20 cellular contexts compared by ENCODE assay signal in the genomic region with DNA sequence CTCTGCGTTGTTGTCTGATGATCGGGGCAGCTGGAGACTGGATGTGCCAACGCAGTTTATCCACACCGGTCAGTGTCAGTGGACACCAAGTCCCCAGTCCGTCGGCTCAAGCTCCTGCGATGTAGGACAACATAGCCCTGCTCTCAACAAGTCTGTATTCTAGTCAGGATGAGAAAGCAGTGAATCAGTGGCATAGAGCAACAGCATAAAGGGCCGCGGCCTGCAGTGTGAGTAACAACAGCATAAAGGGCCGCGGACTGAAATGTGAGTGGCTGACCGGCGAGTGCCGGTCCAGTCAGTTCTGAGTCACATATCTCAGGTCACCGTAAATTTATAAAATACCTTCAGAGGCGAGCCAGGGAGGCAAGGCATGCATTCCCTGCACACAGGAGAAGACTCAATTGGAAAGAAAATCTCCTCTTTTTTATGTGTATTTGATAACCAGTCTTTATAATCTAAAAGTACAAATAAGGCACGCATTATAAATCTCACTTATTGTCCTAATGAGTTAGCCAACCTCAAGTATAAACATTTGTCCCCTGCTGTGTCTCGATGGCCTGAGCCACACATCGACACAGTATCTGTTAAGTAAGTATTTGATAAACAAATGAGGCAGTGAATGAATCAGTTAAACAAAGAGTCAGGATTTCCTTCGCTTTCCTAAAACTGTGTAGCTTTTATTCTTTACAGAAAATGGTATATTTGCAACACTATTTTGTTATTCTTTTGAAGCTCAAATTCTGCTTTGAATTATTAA. TPM values are rescaled to one million over a fixed set of nuclear protein-coding genes. Genes with fewer than 3 reads are reported as not detected.
DNase-seq lines count a peak whose midpoint lies in the region; ATAC-seq, FAIRE-seq and TF ChIP-seq lines count a peak whose summit lies in the region.
"Had no signal": no experiment of that assay in that cellular context is flagged by ENCODE, and none has a peak within 500 bp of the region (broad histone marks: within the 10 kb centered on the region; RNA-seq: fewer than 3 reads in every experiment).

No MANE protein-coding gene starts in this region.

- H2BK15ac ChIP-seq in mesendoderm (replicated peaks; ENCODE audit: low read depth), result no peak overlapping the region

- no peak overlapping the region for H3K27ac Mint-ChIP-seq in activated CD4-positive, alpha-beta T cell treated with anti-CD3 and anti-CD28 coated beads, Interleukin-2, amount 10 ng/mL, durations not matched to agents 24 days and 14 days
- H3K27ac Mint-ChIP-seq: CD8-positive, alpha-beta memory T cell had no signal

- no peak overlapping the region for H2AK5ac ChIP-seq in mesendoderm (ENCODE audit: low read length)

- no peak overlapping the region for H3K4me3 Mint-ChIP-seq in activated CD4-positive, alpha-beta T cell treated with anti-CD3 and anti-CD28 coated beads, Interleukin-2, amount 10 ng/mL, durations not matched to agents 24 days and 14 days
- H3K4me3 Mint-ChIP-seq: activated CD8-positive, alpha-beta memory T cell treated with anti-CD3 and anti-CD28 coated beads, Interleukin-2, amount 10 ng/mL, durations not matched to agents 7 days and 5 days; CD8-positive, alpha-beta memory T cell had no signal

- H3K27me3 ChIP-seq in kidney epithelial cell (ENCODE audit: control insufficient read depth, insufficient read depth, low read length) (no peaks in the 10 kb centered on the region), mesendoderm (ENCODE audit: insufficient read depth, low read length, poor library complexity) (no peaks in the 10 kb centered on the region)
- H3K27me3 ChIP-seq: ascending aorta, right lobe of liver, SJCRH30, vagina had no signal

- H2BK5ac ChIP-seq in mesendoderm (ENCODE audit: low read length), result no peak overlapping the region

- no peak overlapping the region for H3K9ac ChIP-seq in kidney (ENCODE audit: low read length in 2 of 2)
- H3K9ac ChIP-seq in mesendoderm (ENCODE audit: low read length), result no peak overlapping the region

- no peak overlapping the region for H3K56ac ChIP-seq in mesendoderm (ENCODE audit: low read length)

- H3K4me2 ChIP-seq in mesendoderm (ENCODE audit: low read length), result no peak overlapping the region

- H3K4me1 ChIP-seq in kidney (ENCODE audit: control insufficient read depth in 1 of 2, insufficient read depth in 1 of 2, low read depth in 1 of 2, low read length in 2 of 2) (no peaks in the 10 kb centered on the region), mesendoderm (ENCODE audit: control insufficient read depth, low read depth, low read length) (no peaks in the 10 kb centered on the region)
- H3K4me1 ChIP-seq: ascending aorta, left ventricle myocardium inferior, right lobe of liver, SJCRH30, vagina had no signal

- no peak overlapping the region for H4K5ac ChIP-seq in mesendoderm (ENCODE audit: low read length)

- no peak overlapping the region for H4K8ac ChIP-seq in mesendoderm (ENCODE audit: low read depth, low read length)

- no peak overlapping the region for H3K23ac ChIP-seq in mesendoderm (ENCODE audit: low read length)

- no peaks in the 10 kb centered on the region for H3K79me2 ChIP-seq in mesendoderm (ENCODE audit: control insufficient read depth, insufficient read depth, low read length)

- no peak overlapping the region for H3K18ac ChIP-seq in mesendoderm (ENCODE audit: low read length)

- H3K4ac ChIP-seq in mesendoderm (ENCODE audit: low read depth, low read length), result no peak overlapping the region

- peaks cover 9% of the 10 kb centered on the region for H3K36me3 Mint-ChIP-seq in activated CD4-positive, alpha-beta T cell treated with anti-CD3 and anti-CD28 coated beads, Interleukin-2, amount 10 ng/mL, durations not matched to agents 24 days and 14 days (ENCODE audit: low read depth)

- H3K27me3 Mint-ChIP-seq in activated CD4-positive, alpha-beta T cell treated with anti-CD3 and anti-CD28 coated beads, Interleukin-2, amount 10 ng/mL, durations not matched to agents 24 days and 14 days, result no peaks in the 10 kb centered on the region
- H3K27me3 Mint-ChIP-seq: activated CD8-positive, alpha-beta memory T cell treated with anti-CD3 and anti-CD28 coated beads, Interleukin-2, amount 10 ng/mL, durations not matched to agents 7 days and 5 days; CD8-positive, alpha-beta memory T cell had no signal

- no peaks in the 10 kb centered on the region for H3K9me3 Mint-ChIP-seq in activated CD4-positive, alpha-beta T cell treated with anti-CD3 and anti-CD28 coated beads, Interleukin-2, amount 10 ng/mL, durations not matched to agents 24 days and 14 days
- H3K9me3 Mint-ChIP-seq: CD8-positive, alpha-beta memory T cell had no signal

- no peak for TF ChIP-seq CTCF in D721Med (IDR thresholded peaks at IDR 0.05; ENCODE audit: insufficient read depth, missing control alignments)
- no peak for TF ChIP-seq CTCF in kidney epithelial cell (IDR thresholded peaks at IDR 0.05; ENCODE audit: insufficient read depth, low read length, poor library complexity, severe bottlenecking)
- TF ChIP-seq CTCF in kidney (IDR thresholded peaks at IDR 0.05; ENCODE audit: borderline replicate concordance, extremely low read depth, insufficient read depth), result no peak

- H2BK120ac ChIP-seq in mesendoderm (ENCODE audit: low read depth, low read length), result no peak overlapping the region

- no peaks in the 10 kb centered on the region for H3K79me1 ChIP-seq in mesendoderm (ENCODE audit: low read length)

- WGBS in mesendoderm (ENCODE audit: extremely low coverage, insufficient coverage, low lambda C conversion rate), result no CpG with 5 or more reads among the region's 20 CpGs

- no peak overlapping the region for H3K27ac ChIP-seq in kidney (ENCODE audit: low read depth in 2 of 2, low read length in 2 of 2)
- H3K27ac ChIP-seq in mesendoderm (ENCODE audit: low read depth, low read length), result no peak overlapping the region
- H3K27ac ChIP-seq: ascending aorta, left ventricle myocardium inferior, right lobe of liver, SJCRH30, vagina had no signal

- DNase-seq in D721Med (ENCODE audit: insufficient read length, low spot score), result no peak
- peak; percentile 93 for DNase-seq in HT1080 (ENCODE audit: low read depth)
- peak; percentile 88 for DNase-seq in astrocyte of the hippocampus (ENCODE audit: low read depth, low spot score)
- DNase-seq in kidney epithelial cell (ENCODE audit: low read depth), result peak; percentile 28
- no peak for DNase-seq in kidney
- no peak for DNase-seq in left ventricle myocardium superior
- no peak for DNase-seq in mesendoderm
- no peak for DNase-seq in activated CD4-positive, alpha-beta T cell treated with anti-CD3 and anti-CD28 coated beads, Interleukin-2, amount 10 ng/mL, durations not matched to agents 24 days and 14 days
- DNase-seq: activated CD4-positive, CD25-positive, alpha-beta regulatory T cell treated with anti-CD3 and anti-CD28 coated beads, Interleukin-2, amount 50 U/mL, for 72 hours; activated CD8-positive, alpha-beta memory T cell treated with anti-CD3 and anti-CD28 coated beads, Interleukin-2, amount 10 ng/mL, durations not matched to agents 7 days and 5 days; CD8-positive, alpha-beta memory T cell; left ventricle myocardium inferior; MM.1S; NCI-H187; NCI-H446; right lobe of liver; SJCRH30; stimulated activated CD4-positive, alpha-beta T cell treated with anti-CD3 and anti-CD28 coated beads, Interleukin-2, amount 100 ng/mL, for 24 hours had no signal

- no peaks in the 10 kb centered on the region for H3K9me3 ChIP-seq in kidney (ENCODE audit: control insufficient read depth in 1 of 2, low read length in 2 of 2)
- H3K9me3 ChIP-seq: ascending aorta, left ventricle myocardium inferior, right lobe of liver, SJCRH30, vagina had no signal

- FAIRE-seq in D721Med (lab: Jason Lieb, UNC), result peak; percentile 55
- FAIRE-seq in kidney (lab: Jason Lieb, UNC), result no peak

- no peak overlapping the region for H3K4me3 ChIP-seq in kidney epithelial cell (ENCODE audit: low read depth, low read length)
- H3K4me3 ChIP-seq in kidney (ENCODE audit: low read length in 2 of 2), result no peak overlapping the region
- no peak overlapping the region for H3K4me3 ChIP-seq in mesendoderm (ENCODE audit: low read length)
- H3K4me3 ChIP-seq: ascending aorta, left ventricle myocardium inferior, right lobe of liver, SJCRH30, vagina had no signal

- intact Hi-C loops in kidney (cut with DNase I), result no loop called here
- intact Hi-C loops in left ventricle myocardium superior (cut with micrococcal nuclease), result no loop called here
- intact Hi-C loops in activated CD4-positive, alpha-beta T cell treated with anti-CD3 and anti-CD28 coated beads, Interleukin-2, amount 10 ng/mL, durations not matched to agents 24 days and 14 days (cut with micrococcal nuclease), result no loop called here

- no peaks in the 10 kb centered on the region for H3K4me1 Mint-ChIP-seq in activated CD4-positive, alpha-beta T cell treated with anti-CD3 and anti-CD28 coated beads, Interleukin-2, amount 10 ng/mL, durations not matched to agents 24 days and 14 days
- H3K4me1 Mint-ChIP-seq: activated CD8-positive, alpha-beta memory T cell treated with anti-CD3 and anti-CD28 coated beads, Interleukin-2, amount 10 ng/mL, durations not matched to agents 7 days and 5 days had no signal

- ATAC-seq in left ventricle myocardium superior, result no peak
- ATAC-seq: activated CD8-positive, alpha-beta memory T cell treated with anti-CD3 and anti-CD28 coated beads, Interleukin-2, amount 10 ng/mL, durations not matched to agents 7 days and 5 days; right lobe of liver had no signal

- H3K36me3 ChIP-seq in kidney epithelial cell (ENCODE audit: control insufficient read depth, insufficient read depth, low read length), result no peaks in the 10 kb centered on the region
- peaks cover 11 to 26% of the 10 kb centered on the region in 2 donors for H3K36me3 ChIP-seq in kidney (ENCODE audit: control insufficient read depth in 1 of 2, insufficient read depth in 2 of 2, low read length in 2 of 2)
- no peaks in the 10 kb centered on the region for H3K36me3 ChIP-seq in mesendoderm (ENCODE audit: control insufficient read depth, insufficient read depth, low read length)
- H3K36me3 ChIP-seq: SJCRH30 had no signal

RNA-seq across cellular contexts. Expression of gene NFATC1, which starts 33.8 kb away (rescaled TPM):
- total RNA-seq in HT1080 (2014; rRNA removed; shearing (Covaris generic)), result 0.10 TPM in 1 of 2 replicates, not detected in the other
- 0.46 and 0.64 TPM in 2 replicates for polyA plus RNA-seq in HT1080 (2015; cell fraction: cytosol; rRNA removed)
- polyA plus RNA-seq in HT1080 (2015; cell fraction: nucleus; rRNA removed), result 0.19 and 0.73 TPM in 2 replicates
- total RNA-seq in kidney epithelial cell (2.7 and 3.4 TPM in 2 replicates), kidney (17.2 TPM), left ventricle myocardium superior (18.7 TPM)
- 4.3 TPM for polyA plus RNA-seq in kidney (ENCODE audit: insufficient read depth, low read depth, low replicate concordance)
- polyA plus RNA-seq in mesendoderm (2013, experiment 1 of 2), result 2.1 TPM
- 2.1 TPM for polyA plus RNA-seq in mesendoderm (2013, experiment 2 of 2)
- 105 and 107 TPM in 2 replicates for total RNA-seq in activated CD4-positive, alpha-beta T cell treated with anti-CD3 and anti-CD28 coated beads, Interleukin-2, amount 10 ng/mL, durations not matched to agents 24 days and 14 days

Comparison
In these comparisons a context has a peak if more than half of its experiments do, and no peak if none do; other contexts are left out.
1. DNase-seq: peak in HT1080 (single experiment), astrocyte of the hippocampus (single experiment) and kidney epithelial cell (single experiment); none in D721Med (single experiment), kidney (single experiment), left ventricle myocardium superior (single experiment), mesendoderm (single experiment) and activated CD4-positive, alpha-beta T cell treated with anti-CD3 and anti-CD28 coated beads, Interleukin-2, amount 10 ng/mL, durations not matched to agents 24 days and 14 days (single experiment).